In the genomic region with DNA sequence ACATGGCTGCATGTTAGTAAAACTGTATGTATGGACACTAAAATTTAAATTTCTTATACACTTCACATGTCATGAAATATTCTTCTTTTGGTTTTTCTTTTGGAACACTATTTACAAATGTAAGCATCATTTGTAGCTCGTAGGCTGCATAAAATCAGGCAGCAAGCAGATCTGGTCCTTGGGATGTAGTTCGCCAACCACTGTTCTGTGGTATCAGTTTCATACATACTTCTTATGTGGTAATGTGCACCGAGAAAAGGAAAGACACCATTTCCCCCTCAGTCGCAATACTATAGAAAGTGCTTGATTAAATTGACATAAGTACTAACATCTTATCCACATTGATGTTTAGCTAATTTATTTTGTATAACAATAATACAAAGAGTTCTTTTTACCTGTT, we compare ENCODE assay signal across 35 cellular contexts.
"Had no signal": no experiment of that assay in that cellular context is flagged by ENCODE, and none has a peak within 500 bp of the region (broad histone marks: within the 10 kb centered on the region; RNA-seq: fewer than 3 reads in every experiment).

No MANE protein-coding gene starts in this region.

- H3K4me3 ChIP-seq: MG63 had no signal

- H3K9ac ChIP-seq: KMS-11 had no signal

- H3K27me3 ChIP-seq: MG63 had no signal

- H3K9me3 ChIP-seq: MG63 had no signal

- H3K36me3 ChIP-seq: MG63 had no signal

- H3K4me2 ChIP-seq: KMS-11 had no signal

- DNase-seq: Karpas-422, Kasumi-1, KBM-7, KG1, MG63, MV-4-11, NCI-H1048, NCI-H1092, NCI-H1092 treated with DMSO at 0.1 percent for 48 hours, NCI-H1105, NCI-H1105 treated with DMSO at 0.1 percent for 48 hours, NCI-H1417, NCI-H1417 treated with DMSO at 0.1 percent for 48 hours, NCI-H1436, NCI-H1436 treated with DMSO at 0.1 percent for 48 hours, NCI-H146, NCI-H1694, NCI-H1694 treated with DMSO at 0.1 percent for 48 hours, NCI-H187, NCI-H187 treated with DMSO at 0.1 percent for 48 hours, NCI-H1930, NCI-H2029, NCI-H2029 treated with DMSO at 0.1 percent for 48 hours, NCI-H2081, NCI-H2081 treated with DMSO at 0.1 percent for 48 hours, NCI-H2107, NCI-H2171, NCI-H2171 treated with DMSO at 0.1 percent for 48 hours, NCI-H2227 treated with DMSO at 0.1 percent for 48 hours, NCI-H226, NCI-H345, NCI-H446, NCI-H446 treated with DMSO at 0.1 percent for 48 hours, NCI-H510A had no signal

- H3K27ac ChIP-seq: KMS-11 had no signal
